ENCODE assay signal across 28 cellular contexts in the genomic region with DNA sequence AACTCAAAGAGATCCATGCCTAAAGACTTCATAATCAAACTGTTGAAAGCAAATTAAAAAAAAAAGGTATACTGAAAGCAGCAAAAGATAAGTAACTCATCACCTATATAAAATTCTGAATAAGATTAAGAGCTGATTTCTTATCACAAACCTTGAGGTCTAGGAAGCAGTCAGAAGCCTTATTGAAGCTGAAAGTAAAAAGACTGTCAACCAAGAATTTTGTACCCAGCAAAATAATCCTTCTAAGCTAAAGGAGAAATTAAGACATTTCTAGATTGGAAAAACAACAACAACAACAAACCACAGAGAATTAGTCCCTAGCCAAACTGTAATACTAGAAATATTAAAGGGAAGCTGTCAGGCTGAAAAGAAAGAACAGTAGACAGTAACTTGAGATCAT.
"Had no signal": no experiment of that assay in that cellular context is flagged by ENCODE, and none has a peak within 500 bp of the region (broad histone marks: within the 10 kb centered on the region; RNA-seq: fewer than 3 reads in every experiment).

No MANE protein-coding gene starts in this region.

- H3K27ac Mint-ChIP-seq: activated CD4-positive, alpha-beta memory T cell treated with anti-CD3 and anti-CD28 coated beads for 36 hours; activated CD4-positive, alpha-beta T cell treated with anti-CD3 and anti-CD28 coated beads, Interleukin-2, amount 10 ng/mL, durations not matched to agents 24 days and 14 days; activated T-helper 1 cell treated with anti-CD3 and anti-CD28 coated beads, Interleukin-12 subunit alpha, Interleukin-12 subunit beta, Interleukin-2, Interleukin-4 antibody, amounts not matched to agents 30 ng/mL and 10 ng/mL and 1 ng/mL, durations not matched to agents 14 hours and 24 hours and 36 hours; nephron; stimulated activated effector memory CD8-positive, alpha-beta T cell treated with anti-CD3 and anti-CD28 coated beads, Interleukin-12 subunit alpha, Interleukin-12 subunit beta, amount 100 ng/mL, for 72 hours; stimulated activated naive CD8-positive, alpha-beta T cell treated with anti-CD3 and anti-CD28 coated beads, Interleukin-15, Interleukin-2, amounts not matched to agents 100 ng/mL and 50 ng/mL, for 24 hours; T-helper 17 cell had no signal

- DNase-seq: activated CD4-positive, alpha-beta memory T cell treated with anti-CD3 and anti-CD28 coated beads for 36 hours; activated CD4-positive, alpha-beta T cell treated with anti-CD3 and anti-CD28 coated beads, Interleukin-2, amount 10 ng/mL, durations not matched to agents 24 days and 14 days; activated CD4-positive, CD25-positive, alpha-beta regulatory T cell treated with anti-CD3 and anti-CD28 coated beads, Interleukin-2, amount 50 U/mL, for 72 hours; activated CD8-positive, alpha-beta memory T cell treated with anti-CD3 and anti-CD28 coated beads, Interleukin-2, amount 50 U/mL, for 4 hours; activated effector memory CD4-positive, alpha-beta T cell treated with anti-CD3 and anti-CD28 coated beads, Interleukin-2, amount 50 U/mL, for 16 hours; activated naive CD4-positive, alpha-beta T cell treated with anti-CD3 and anti-CD28 coated beads, Interleukin-2, amount 50 U/mL, for 16 hours; activated T-cell treated with anti-CD3 and anti-CD28 coated beads, Interleukin-2, amount 50 U/mL, for 1 hour; amygdala; caudate nucleus; foreskin melanocyte; heart right ventricle; left ventricle myocardium inferior; mucosa of descending colon; pancreas; sigmoid colon; small intestine; stimulated activated CD4-positive, alpha-beta T cell treated with anti-CD3 and anti-CD28 coated beads, Interleukin-4, amount 100 ng/mL, for 24 hours; T-helper 17 cell; T1000; upper lobe of left lung had no signal

- H3K27me3 Mint-ChIP-seq: activated CD4-positive, alpha-beta memory T cell treated with anti-CD3 and anti-CD28 coated beads for 36 hours; activated CD4-positive, alpha-beta T cell treated with anti-CD3 and anti-CD28 coated beads, Interleukin-2, amount 10 ng/mL, durations not matched to agents 24 days and 14 days; stimulated activated naive CD8-positive, alpha-beta T cell treated with anti-CD3 and anti-CD28 coated beads, Interleukin-15, Interleukin-2, amounts not matched to agents 100 ng/mL and 50 ng/mL, for 24 hours; T-helper 17 cell had no signal

- H3K4me3 ChIP-seq: heart right ventricle, left ventricle myocardium inferior, lung, mucosa of descending colon, pancreas, prostate gland, sigmoid colon, upper lobe of left lung, vagina had no signal

- H3K36me3 ChIP-seq: heart right ventricle, left ventricle myocardium inferior, pancreas, prostate gland, sigmoid colon, upper lobe of left lung, vagina had no signal

- H3K27ac ChIP-seq: heart right ventricle, left ventricle myocardium inferior, pancreas, sigmoid colon, upper lobe of left lung, vagina had no signal

- H3K36me3 Mint-ChIP-seq: activated CD4-positive, alpha-beta memory T cell treated with anti-CD3 and anti-CD28 coated beads for 36 hours; stimulated activated effector memory CD8-positive, alpha-beta T cell treated with anti-CD3 and anti-CD28 coated beads, Interleukin-12 subunit alpha, Interleukin-12 subunit beta, amount 100 ng/mL, for 72 hours had no signal

- ATAC-seq: esophagus mucosa; heart right ventricle; mucosa of descending colon; pancreas; stimulated activated effector memory CD8-positive, alpha-beta T cell treated with anti-CD3 and anti-CD28 coated beads, Interleukin-12 subunit alpha, Interleukin-12 subunit beta, amount 100 ng/mL, for 72 hours; T-helper 17 cell had no signal

- H3K4me3 Mint-ChIP-seq: activated CD4-positive, alpha-beta memory T cell treated with anti-CD3 and anti-CD28 coated beads for 36 hours; activated CD4-positive, alpha-beta T cell treated with anti-CD3 and anti-CD28 coated beads, Interleukin-2, amount 10 ng/mL, durations not matched to agents 24 days and 14 days; activated T-helper 1 cell treated with anti-CD3 and anti-CD28 coated beads, Interleukin-12 subunit alpha, Interleukin-12 subunit beta, Interleukin-2, Interleukin-4 antibody, amounts not matched to agents 30 ng/mL and 10 ng/mL and 1 ng/mL, durations not matched to agents 14 hours and 24 hours and 36 hours; nephron; stimulated activated effector memory CD8-positive, alpha-beta T cell treated with anti-CD3 and anti-CD28 coated beads, Interleukin-12 subunit alpha, Interleukin-12 subunit beta, amount 100 ng/mL, for 72 hours; stimulated activated naive CD8-positive, alpha-beta T cell treated with anti-CD3 and anti-CD28 coated beads, Interleukin-15, Interleukin-2, amounts not matched to agents 100 ng/mL and 50 ng/mL, for 24 hours; T-helper 17 cell had no signal

- H3K4me1 Mint-ChIP-seq: activated CD4-positive, alpha-beta T cell treated with anti-CD3 and anti-CD28 coated beads, Interleukin-2, amount 10 ng/mL, durations not matched to agents 24 days and 14 days; stimulated activated effector memory CD8-positive, alpha-beta T cell treated with anti-CD3 and anti-CD28 coated beads, Interleukin-12 subunit alpha, Interleukin-12 subunit beta, amount 100 ng/mL, for 72 hours; T-helper 17 cell had no signal

- H3K4me1 ChIP-seq: heart right ventricle, left ventricle myocardium inferior, pancreas, prostate gland, upper lobe of left lung had no signal

- H3K27me3 ChIP-seq: heart right ventricle, pancreas, sigmoid colon, upper lobe of left lung, vagina had no signal
